ENCODE assay signal across 24 cellular contexts in the genomic region with DNA sequence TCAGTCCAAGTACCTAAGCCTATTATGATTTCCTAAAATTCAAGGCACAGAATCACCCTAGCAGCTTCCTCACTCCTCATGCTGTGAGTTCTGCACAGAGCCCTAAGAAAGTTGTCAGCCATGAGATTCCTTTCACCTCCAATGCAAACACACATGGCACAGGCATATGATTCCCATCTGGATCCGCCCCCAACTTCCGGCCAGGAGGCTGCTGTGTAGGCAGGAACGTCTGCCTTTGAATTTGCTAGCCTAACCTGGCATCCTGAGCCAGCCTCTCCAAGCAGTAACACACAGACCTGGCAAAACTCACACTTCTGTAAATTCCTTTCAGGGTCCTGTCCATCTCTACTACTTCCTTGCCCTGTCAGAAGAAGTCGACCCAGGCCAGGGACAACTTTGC.
DNase-seq lines count a peak whose midpoint lies in the region; ATAC-seq and TF ChIP-seq lines count a peak whose summit lies in the region.
"Had no signal": no experiment of that assay in that cellular context is flagged by ENCODE, and none has a peak within 500 bp of the region (broad histone marks: within the 10 kb centered on the region; RNA-seq: fewer than 3 reads in every experiment).

No MANE protein-coding gene starts in this region.

- no peak overlapping the region for H4K91ac ChIP-seq in neuronal stem cell (ENCODE audit: low read depth, low read length, poor library complexity)

- H3K9me3 ChIP-seq in neuronal stem cell (replicated peaks in 1 of 2; ENCODE audit: control insufficient read depth in 2 of 2, insufficient read depth in 1 of 2, low read depth in 1 of 2, low read length in 2 of 2): peaks cover 0 to 8% of the 10 kb centered on the region in 2 donors
- H3K9me3 ChIP-seq: adrenal gland, MG63 had no signal

- no peak overlapping the region for H3K4me2 ChIP-seq in neuronal stem cell (ENCODE audit: insufficient read depth, low read length, poor library complexity, severe bottlenecking)

- H2AFZ ChIP-seq in neuronal stem cell (ENCODE audit: low read length): peak overlapping the region; percentile 10

- H3K4me1 ChIP-seq in neuronal stem cell (ENCODE audit: control insufficient read depth in 2 of 2, insufficient read depth in 1 of 2, low read depth in 1 of 2, low read length in 2 of 2): no peaks in the 10 kb centered on the region
- H3K4me1 ChIP-seq: upper lobe of left lung had no signal

- no peak overlapping the region for H3K14ac ChIP-seq in neuronal stem cell (ENCODE audit: low read length)

- peak; percentile 70 for ATAC-seq in WTC11
- ATAC-seq: activated CD8-positive, alpha-beta T cell treated with anti-CD3 and anti-CD28 coated beads for 36 hours; GM12878 had no signal

- no peak overlapping the region for H3K4me3 ChIP-seq in neuronal stem cell (ENCODE audit: low read length in 2 of 2)
- H3K4me3 ChIP-seq: adrenal gland, GM12878, MG63, upper lobe of left lung had no signal

- H2BK120ac ChIP-seq in neuronal stem cell (ENCODE audit: low read depth, low read length): no peak overlapping the region

- peak overlapping the region; percentile 18; the same call in 1 of the 2 replicates for H3K27ac Mint-ChIP-seq in WTC11
- H3K27ac Mint-ChIP-seq: activated CD8-positive, alpha-beta T cell treated with anti-CD3 and anti-CD28 coated beads for 36 hours; activated T-cell treated with anti-CD3 and anti-CD28 coated beads, Interleukin-2, amount 50 U/mL, for 24 hours; CD8-positive, alpha-beta memory T cell had no signal

- no peak overlapping the region for H2AK5ac ChIP-seq in neuronal stem cell (ENCODE audit: low read depth, low read length)

- H2BK12ac ChIP-seq in neuronal stem cell (ENCODE audit: low read length): no peak overlapping the region

- CTCF ChIA-PET in WTC11 (lab: Charles Lee): no interaction called here

- no peak for TF ChIP-seq CTCF in WTC11 (IDR thresholded peaks at IDR 0.05)

- no peak overlapping the region for H2BK5ac ChIP-seq in neuronal stem cell (ENCODE audit: low read length)

- peaks cover 0 to 2% (median 0%) of the 10 kb centered on the region in 3 experiments for H3K27me3 ChIP-seq in neuronal stem cell (ENCODE audit: control insufficient read depth in 3 of 3, insufficient read depth in 3 of 3, low read depth in 1 of 3, low read length in 3 of 3)
- H3K27me3 ChIP-seq: adrenal gland, MG63, upper lobe of left lung had no signal

- peaks cover 12% of the 10 kb centered on the region for H3K9me3 Mint-ChIP-seq in WTC11

- peaks cover 20% of the 10 kb centered on the region for H3K4me1 Mint-ChIP-seq in WTC11
- H3K4me1 Mint-ChIP-seq: CD8-positive, alpha-beta memory T cell had no signal

- H3K27me3 Mint-ChIP-seq in WTC11 (ENCODE audit: low read depth): no peaks in the 10 kb centered on the region
- H3K27me3 Mint-ChIP-seq: activated CD8-positive, alpha-beta T cell treated with anti-CD3 and anti-CD28 coated beads for 36 hours; activated T-cell treated with anti-CD3 and anti-CD28 coated beads, Interleukin-2, amount 50 U/mL, for 24 hours had no signal

- no CpG with 5 or more reads among the region's 4 CpGs for WGBS in neuronal stem cell (ENCODE audit: extremely low coverage in 2 of 2, insufficient read length in 2 of 2, insufficient replicate concordance in 1 of 2), 2 donors

- H2BK15ac ChIP-seq in neuronal stem cell (ENCODE audit: low read length): no peak overlapping the region

- H4K8ac ChIP-seq in neuronal stem cell (ENCODE audit: low read depth, low read length): no peak overlapping the region

- H3K27ac ChIP-seq in neuronal stem cell (replicated peaks; ENCODE audit: low read length): no peak overlapping the region
- H3K27ac ChIP-seq: 22Rv1, adrenal gland, upper lobe of left lung had no signal

- no peak overlapping the region for H3K9ac ChIP-seq in neuronal stem cell (ENCODE audit: low read depth, low read length, poor library complexity)

- in situ Hi-C loops in G401 (cut with HindIII; ENCODE audit: low sequenced_read_pairs): no loop called here

- H3K4me3 Mint-ChIP-seq in WTC11: no peak overlapping the region
- H3K4me3 Mint-ChIP-seq: activated CD8-positive, alpha-beta T cell treated with anti-CD3 and anti-CD28 coated beads for 36 hours; activated T-cell treated with anti-CD3 and anti-CD28 coated beads, Interleukin-2, amount 50 U/mL, for 24 hours; CD8-positive, alpha-beta memory T cell had no signal

- H3K36me3 Mint-ChIP-seq in WTC11: peaks cover 2% of the 10 kb centered on the region
- H3K36me3 Mint-ChIP-seq: CD8-positive, alpha-beta memory T cell had no signal

- no peak overlapping the region for H3K18ac ChIP-seq in neuronal stem cell (ENCODE audit: low read length)

- DNase-seq in NCI-H146 (lab: John Stamatoyannopoulos, UW): peak; percentile 1
- no peak for DNase-seq in NCI-H146 treated with DMSO at 0.1 percent for 48 hours (lab: John Stamatoyannopoulos, UW; ENCODE audit: unreplicated experiment)
- peak; percentile 12 for DNase-seq in G401 (ENCODE audit: low spot score)
- peak; percentile 21 for DNase-seq in WTC11 (ENCODE audit: low spot score)
- no peak for DNase-seq in neuronal stem cell (ENCODE audit: low spot score)
- no peak for DNase-seq in stimulated activated CD4-positive, alpha-beta T cell treated with anti-CD3 and anti-CD28 coated beads, Interleukin-4, amount 100 ng/mL, for 24 hours
- DNase-seq in HK-2 (ENCODE audit: unreplicated experiment): no peak
- DNase-seq in activated T-cell treated with anti-CD3 and anti-CD28 coated beads for 4 hours: no peak
- DNase-seq: activated CD4-positive, CD25-positive, alpha-beta regulatory T cell treated with anti-CD3 and anti-CD28 coated beads, Interleukin-2, amount 50 U/mL, for 72 hours; activated CD8-positive, alpha-beta T cell treated with anti-CD3 and anti-CD28 coated beads for 36 hours; activated naive CD4-positive, alpha-beta T cell; activated T-cell treated with anti-CD3 and anti-CD28 coated beads, Interleukin-2, amount 50 U/mL, for 24 hours; CD8-positive, alpha-beta memory T cell; cortex of kidney; DMS79; GOT3; mammary epithelial cell; MG63; NCI-H1417 treated with DMSO at 0.1 percent for 48 hours; NCI-H526; upper lobe of left lung had no signal

- H3K4ac ChIP-seq in neuronal stem cell (ENCODE audit: low read length): no peak overlapping the region

- H3K36me3 ChIP-seq in neuronal stem cell (replicated peaks in 1 of 2; ENCODE audit: control insufficient read depth in 2 of 2, insufficient read depth in 2 of 2, low read length in 2 of 2): peaks cover 0 to 1% of the 10 kb centered on the region in 2 donors
- H3K36me3 ChIP-seq: adrenal gland, MG63, upper lobe of left lung had no signal

- no peak overlapping the region for H3K23ac ChIP-seq in neuronal stem cell (ENCODE audit: low read depth, low read length, poor library complexity)

- POLR2A ChIA-PET in WTC11 (lab: Charles Lee): no interaction called here

- peaks cover 3% of the 10 kb centered on the region for H3K79me1 ChIP-seq in neuronal stem cell (ENCODE audit: low read depth, low read length)

TF ChIP-seq in WTC11, 78 proteins besides CTCF, POLR2A, EP300 and RAD21 (continues in another document):
- TF ChIP-seq TEAD4 (CRISPR knock-in tag; IDR thresholded peaks at IDR 0.05) (no peak), NR2C2 (CRISPR knock-in tag; IDR thresholded peaks at IDR 0.05) (no peak), ZNF138 (CRISPR knock-in tag; conservative IDR thresholded peaks at IDR 0.05) (no peak), ZNF232 (CRISPR knock-in tag; IDR thresholded peaks at IDR 0.05) (no peak), MXD4 (CRISPR knock-in tag; IDR thresholded peaks at IDR 0.05; ENCODE audit: borderline replicate concordance) (no peak), OVOL2 (CRISPR knock-in tag; IDR thresholded peaks at IDR 0.05; ENCODE audit: borderline replicate concordance) (no peak), ZNF121 (CRISPR knock-in tag; IDR thresholded peaks at IDR 0.05) (no peak)
- TF ChIP-seq, protein P1, sequence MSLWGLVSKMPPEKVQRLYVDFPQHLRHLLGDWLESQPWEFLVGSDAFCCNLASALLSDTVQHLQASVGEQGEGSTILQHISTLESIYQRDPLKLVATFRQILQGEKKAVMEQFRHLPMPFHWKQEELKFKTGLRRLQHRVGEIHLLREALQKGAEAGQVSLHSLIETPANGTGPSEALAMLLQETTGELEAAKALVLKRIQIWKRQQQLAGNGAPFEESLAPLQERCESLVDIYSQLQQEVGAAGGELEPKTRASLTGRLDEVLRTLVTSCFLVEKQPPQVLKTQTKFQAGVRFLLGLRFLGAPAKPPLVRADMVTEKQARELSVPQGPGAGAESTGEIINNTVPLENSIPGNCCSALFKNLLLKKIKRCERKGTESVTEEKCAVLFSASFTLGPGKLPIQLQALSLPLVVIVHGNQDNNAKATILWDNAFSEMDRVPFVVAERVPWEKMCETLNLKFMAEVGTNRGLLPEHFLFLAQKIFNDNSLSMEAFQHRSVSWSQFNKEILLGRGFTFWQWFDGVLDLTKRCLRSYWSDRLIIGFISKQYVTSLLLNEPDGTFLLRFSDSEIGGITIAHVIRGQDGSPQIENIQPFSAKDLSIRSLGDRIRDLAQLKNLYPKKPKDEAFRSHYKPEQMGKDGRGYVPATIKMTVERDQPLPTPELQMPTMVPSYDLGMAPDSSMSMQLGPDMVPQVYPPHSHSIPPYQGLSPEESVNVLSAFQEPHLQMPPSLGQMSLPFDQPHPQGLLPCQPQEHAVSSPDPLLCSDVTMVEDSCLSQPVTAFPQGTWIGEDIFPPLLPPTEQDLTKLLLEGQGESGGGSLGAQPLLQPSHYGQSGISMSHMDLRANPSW (CRISPR knock-in tag; conservative IDR thresholded peaks at IDR 0.05; ENCODE audit: low read depth): no peak
- TF ChIP-seq, protein P2, sequence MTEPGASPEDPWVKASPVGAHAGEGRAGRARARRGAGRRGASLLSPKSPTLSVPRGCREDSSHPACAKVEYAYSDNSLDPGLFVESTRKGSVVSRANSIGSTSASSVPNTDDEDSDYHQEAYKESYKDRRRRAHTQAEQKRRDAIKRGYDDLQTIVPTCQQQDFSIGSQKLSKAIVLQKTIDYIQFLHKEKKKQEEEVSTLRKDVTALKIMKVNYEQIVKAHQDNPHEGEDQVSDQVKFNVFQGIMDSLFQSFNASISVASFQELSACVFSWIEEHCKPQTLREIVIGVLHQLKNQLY (CRISPR knock-in tag; IDR thresholded peaks at IDR 0.05): no peak
- TF ChIP-seq, protein P3, sequence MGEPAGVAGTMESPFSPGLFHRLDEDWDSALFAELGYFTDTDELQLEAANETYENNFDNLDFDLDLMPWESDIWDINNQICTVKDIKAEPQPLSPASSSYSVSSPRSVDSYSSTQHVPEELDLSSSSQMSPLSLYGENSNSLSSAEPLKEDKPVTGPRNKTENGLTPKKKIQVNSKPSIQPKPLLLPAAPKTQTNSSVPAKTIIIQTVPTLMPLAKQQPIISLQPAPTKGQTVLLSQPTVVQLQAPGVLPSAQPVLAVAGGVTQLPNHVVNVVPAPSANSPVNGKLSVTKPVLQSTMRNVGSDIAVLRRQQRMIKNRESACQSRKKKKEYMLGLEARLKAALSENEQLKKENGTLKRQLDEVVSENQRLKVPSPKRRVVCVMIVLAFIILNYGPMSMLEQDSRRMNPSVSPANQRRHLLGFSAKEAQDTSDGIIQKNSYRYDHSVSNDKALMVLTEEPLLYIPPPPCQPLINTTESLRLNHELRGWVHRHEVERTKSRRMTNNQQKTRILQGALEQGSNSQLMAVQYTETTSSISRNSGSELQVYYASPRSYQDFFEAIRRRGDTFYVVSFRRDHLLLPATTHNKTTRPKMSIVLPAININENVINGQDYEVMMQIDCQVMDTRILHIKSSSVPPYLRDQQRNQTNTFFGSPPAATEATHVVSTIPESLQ (CRISPR knock-in tag; IDR thresholded peaks at IDR 0.05): no peak

Comparison
In these comparisons a context has a peak if more than half of its experiments do, and no peak if none do; other contexts are left out.
1. DNase-seq: peak in NCI-H146 (single experiment), G401 (single experiment) and WTC11 (single experiment); none in NCI-H146 treated with DMSO at 0.1 percent for 48 hours (single experiment), neuronal stem cell (single experiment), stimulated activated CD4-positive, alpha-beta T cell treated with anti-CD3 and anti-CD28 coated beads, Interleukin-4, amount 100 ng/mL, for 24 hours (single experiment), HK-2 (single experiment) and activated T-cell treated with anti-CD3 and anti-CD28 coated beads for 4 hours (single experiment).